8 cellular contexts compared by ENCODE assay signal in genomic region chr3:45551214-45552010, GRCh38. TPM values are rescaled to one million over a fixed set of nuclear protein-coding genes. Genes with fewer than 3 reads are reported as not detected.
DNase-seq lines count a peak whose midpoint lies in the region; ATAC-seq, FAIRE-seq and TF ChIP-seq lines count a peak whose summit lies in the region.

No MANE protein-coding gene starts in this region.

- FAIRE-seq in astrocyte (lab: Jason Lieb, UNC): no peak

- peaks cover 84% of the 10 kb centered on the region for H3K4me1 Mint-ChIP-seq in HFFc6 (ENCODE audit: low read depth)
- H3K4me1 Mint-ChIP-seq in astrocyte (ENCODE audit: low read depth, unreplicated experiment): peaks cover 65% of the 10 kb centered on the region

- H3K36me3 Mint-ChIP-seq in HFFc6 (ENCODE audit: low read depth) (peaks cover 10% of the 10 kb centered on the region; the same call in 1 of the 2 replicates), astrocyte (ENCODE audit: low read depth, unreplicated experiment) (peaks cover 13% of the 10 kb centered on the region)

- H3K4me1 ChIP-seq in astrocyte (ENCODE audit: insufficient read depth, low read length) (peaks cover 54% of the 10 kb centered on the region), subcutaneous abdominal adipose tissue (ENCODE audit: control insufficient read depth in 5 of 5, insufficient read depth in 5 of 5, low read length in 5 of 5) (peaks cover 15 to 87% (median 70%) of the 10 kb centered on the region in 5 donors)

- H3K4me3 Mint-ChIP-seq in HFFc6: peak overlapping the region; percentile 80
- H3K4me3 Mint-ChIP-seq in astrocyte (ENCODE audit: unreplicated experiment): peak overlapping the region; percentile 34

- peak; percentile 94 for DNase-seq in HFFc6
- peak; percentile 97 for DNase-seq in astrocyte (ENCODE audit: low read depth)
- DNase-seq in inferior parietal cortex (ENCODE audit: extremely low spot score): peak; percentile 67
- DNase-seq in stimulated activated CD4-positive, alpha-beta T cell treated with anti-CD3 and anti-CD28 coated beads, Interleukin-4, amount 100 ng/mL, for 24 hours: no peak
- no peak for DNase-seq in NOMO-1 treated with DMSO at 0.1 percent for 48 hours (lab: John Stamatoyannopoulos, UW; ENCODE audit: unreplicated experiment)

- H3K9me3 Mint-ChIP-seq in HFFc6 (no peaks in the 10 kb centered on the region), astrocyte (ENCODE audit: unreplicated experiment) (no peaks in the 10 kb centered on the region)

- no peaks in the 10 kb centered on the region for H3K79me2 ChIP-seq in astrocyte (ENCODE audit: insufficient read depth, low read length)

- no peaks in the 10 kb centered on the region for H4K20me1 ChIP-seq in astrocyte (ENCODE audit: insufficient read depth, low read length)

- peak overlapping the region; percentile 56 for H3K9ac ChIP-seq in astrocyte (ENCODE audit: low read length)
- H3K9ac ChIP-seq in subcutaneous abdominal adipose tissue (ENCODE audit: low read length in 5 of 5): no peak overlapping the region

- H3K4me3 ChIP-seq in astrocyte (ENCODE audit: insufficient read depth, low read depth, low read length) (peak overlapping the region; percentile 14), subcutaneous abdominal adipose tissue (ENCODE audit: low read depth in 1 of 5, low read length in 5 of 5) (no peak overlapping the region)

- H3K27ac Mint-ChIP-seq in HFFc6 (peak overlapping the region; percentile 83), astrocyte (ENCODE audit: unreplicated experiment) (peak overlapping the region; percentile 91)

- H3K27me3 ChIP-seq in astrocyte (ENCODE audit: insufficient read depth, low read length) (no peaks in the 10 kb centered on the region), subcutaneous abdominal adipose tissue (ENCODE audit: control insufficient read depth in 5 of 5, insufficient read depth in 4 of 5, low read length in 5 of 5) (no peaks in the 10 kb centered on the region)

- TF ChIP-seq CTCF in HFFc6 (IDR thresholded peaks at IDR 0.05) (no peak), astrocyte (IDR thresholded peaks at IDR 0.05; ENCODE audit: insufficient read depth, low read depth, low read length) (no peak)

- H3K9me3 ChIP-seq in astrocyte (ENCODE audit: insufficient read depth, low read depth, low read length): no peaks in the 10 kb centered on the region
- H3K9me3 ChIP-seq in subcutaneous abdominal adipose tissue (ENCODE audit: control insufficient read depth in 5 of 5, low read length in 5 of 5): no peaks in the 10 kb centered on the region

- H3K27ac ChIP-seq in astrocyte (ENCODE audit: low read depth, low read length): peak overlapping the region; percentile 83
- H3K27ac ChIP-seq in subcutaneous abdominal adipose tissue (ENCODE audit: low read depth, low read length): peak overlapping the region; percentile 51

- ATAC-seq in HG03039 (IDR thresholded peaks at IDR 0.05; ENCODE audit: unreplicated experiment) (no peak), GM21528 (IDR thresholded peaks at IDR 0.05; ENCODE audit: low FRiP score, unreplicated experiment) (no peak)

- H2AFZ ChIP-seq in astrocyte (ENCODE audit: low read depth, low read length): no peak overlapping the region

- no peaks in the 10 kb centered on the region for H3K36me3 ChIP-seq in astrocyte (ENCODE audit: insufficient read depth, low read length)
- H3K36me3 ChIP-seq in subcutaneous abdominal adipose tissue (ENCODE audit: control insufficient read depth in 5 of 5, insufficient read depth in 5 of 5, low read length in 5 of 5): peaks cover 0 to 4% (median 0%) of the 10 kb centered on the region in 5 donors

- H3K27me3 Mint-ChIP-seq in HFFc6 (ENCODE audit: insufficient read depth): peaks cover 4% of the 10 kb centered on the region
- H3K27me3 Mint-ChIP-seq in astrocyte (ENCODE audit: low read depth, unreplicated experiment): no peaks in the 10 kb centered on the region

- H3K4me2 ChIP-seq in astrocyte (ENCODE audit: low read length): peak overlapping the region; percentile 62

RNA-seq across cellular contexts. Expression of gene LIMD1, which starts 43.1 kb away (rescaled TPM):
- 10 to 100 TPM; 25.0 to 34.8 (median 27.2) TPM for total RNA-seq in HFFc6 (2021; fragmentation: NEBNext Ultra II Directional; extraction: Animal tissue kit (Norgen Biotek cat#: 25700))
- 27.2 and 28.4 TPM in 2 replicates for total RNA-seq in astrocyte

Comparison
In these comparisons a context has a peak if more than half of its experiments do, and no peak if none do; other contexts are left out.
1. DNase-seq: peak in HFFc6 (single experiment), astrocyte (single experiment) and inferior parietal cortex (single experiment); none in stimulated activated CD4-positive, alpha-beta T cell treated with anti-CD3 and anti-CD28 coated beads, Interleukin-4, amount 100 ng/mL, for 24 hours (single experiment) and NOMO-1 treated with DMSO at 0.1 percent for 48 hours (single experiment).